Comparison of ENCODE assay signal across 1 cellular context in the genomic region with DNA sequence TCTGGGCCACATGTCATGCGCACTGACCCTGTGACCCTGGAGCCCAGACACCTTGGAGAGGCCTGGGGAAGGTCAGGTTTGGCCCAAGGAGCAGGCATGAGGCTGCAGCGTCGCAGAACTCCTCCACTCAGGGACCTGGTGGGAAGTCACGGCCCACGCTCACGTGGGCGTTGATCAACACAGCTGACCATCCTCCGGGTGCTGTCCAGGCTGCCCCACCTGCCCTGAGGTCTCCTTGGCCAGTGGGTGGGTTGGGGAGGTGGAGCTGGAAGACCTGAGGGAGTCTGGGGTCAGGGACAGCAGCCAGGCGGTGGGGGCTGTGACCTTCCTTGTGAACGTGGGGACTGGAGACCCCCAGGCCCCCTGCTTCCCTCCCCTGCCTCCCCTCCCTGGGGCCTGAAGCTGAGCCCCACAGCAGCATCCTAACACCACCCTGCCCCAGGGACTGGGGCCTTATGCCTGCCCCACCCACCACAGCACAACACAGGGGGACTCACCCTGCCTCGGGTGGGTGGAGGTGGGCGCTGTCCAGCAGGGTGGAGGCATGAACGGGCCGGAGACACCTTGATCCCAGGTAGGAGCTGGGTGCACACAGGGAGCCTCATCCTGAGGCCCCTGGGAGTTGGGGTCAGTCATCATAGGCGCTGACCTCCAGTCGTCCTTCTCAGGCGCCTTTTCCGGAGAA.
TF ChIP-seq lines count a peak whose summit lies in the region.

No MANE protein-coding gene starts in this region.

TF ChIP-seq in Ishikawa, 13 proteins besides CTCF, POLR2A, EP300 and RAD21:
- TF ChIP-seq EGR1 (IDR thresholded peaks at IDR 0.05) (no peak), USF1 (IDR thresholded peaks at IDR 0.05) (no peak), TAF1 (IDR thresholded peaks at IDR 0.05; ENCODE audit: low read depth) (no peak), REST (IDR thresholded peaks at IDR 0.05; ENCODE audit: low read depth) (peak; percentile 56; the same call in 1 of the 2 replicates), FOXM1 (IDR thresholded peaks at IDR 0.05; ENCODE audit: borderline replicate concordance, low read depth) (no peak)
TF ChIP-seq in Ishikawa: peak in this region for 1.
